ENCODE assay signal across 19 cellular contexts in the genomic region with DNA sequence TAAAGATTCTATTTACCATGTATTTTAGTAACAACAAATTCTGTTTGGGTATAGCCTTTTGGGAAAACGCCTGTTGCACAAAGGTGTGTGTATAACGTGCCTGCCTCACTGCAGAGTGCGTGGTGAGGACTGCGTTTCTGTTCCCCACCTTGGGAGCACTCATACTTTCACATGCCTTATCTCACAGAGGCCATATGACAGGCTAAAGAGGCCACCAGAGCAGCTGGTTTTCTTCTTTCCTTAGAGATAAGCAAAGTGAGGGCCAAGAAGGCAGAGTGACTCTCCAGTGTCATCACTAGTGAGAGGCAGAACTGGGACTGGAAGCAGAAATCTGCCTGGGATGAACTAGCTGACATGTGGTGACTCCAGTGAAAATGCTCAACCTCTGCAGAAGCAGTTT.
"Had no signal": no experiment of that assay in that cellular context is flagged by ENCODE, and none has a peak within 500 bp of the region (broad histone marks: within the 10 kb centered on the region; RNA-seq: fewer than 3 reads in every experiment).

No MANE protein-coding gene starts in this region.

- H3K27me3 Mint-ChIP-seq: progenitor cell of endocrine pancreas had no signal

- H3K27ac Mint-ChIP-seq: activated CD4-positive, alpha-beta T cell treated with anti-CD3 and anti-CD28 coated beads, Interleukin-2, amount 10 ng/mL, durations not matched to agents 24 days and 14 days; activated CD8-positive, alpha-beta T cell treated with anti-CD3 and anti-CD28 coated beads for 36 hours; activated naive CD8-positive, alpha-beta T cell treated with anti-CD3 and anti-CD28 coated beads, Interleukin-2, amount 10 ng/mL, durations not matched to agents 7 days and 5 days; activated T-cell treated with anti-CD3 and anti-CD28 coated beads, Interleukin-2, amount 50 U/mL, for 24 hours; activated T-helper 2 cell treated with anti-CD3 and anti-CD28 coated beads, Interferon-gamma antibody, Interleukin-2, Interleukin-4, amounts not matched to agents 10 μg/mL and 5 μg/mL and 100 μg/mL, durations not matched to agents 14 hours and 24 hours and 36 hours; effector memory CD8-positive, alpha-beta T cell; stimulated activated naive CD8-positive, alpha-beta T cell treated with anti-CD3 and anti-CD28 coated beads, Interleukin-15, Interleukin-2, amounts not matched to agents 100 ng/mL and 50 ng/mL, for 24 hours; T-helper 2 cell treated with Interferon-gamma antibody and Interleukin-4, amounts not matched to agents 5 μg/mL and 100 μg/mL, for 36 hours had no signal

- H3K9me3 ChIP-seq: body of pancreas, lower lobe of right lung had no signal

- H3K27ac ChIP-seq: body of pancreas, lower lobe of right lung, tibial nerve had no signal

- ATAC-seq: activated CD8-positive, alpha-beta T cell treated with anti-CD3 and anti-CD28 coated beads for 36 hours; body of pancreas; effector memory CD8-positive, alpha-beta T cell; lower lobe of right lung had no signal

- H3K9me3 Mint-ChIP-seq: activated CD4-positive, alpha-beta T cell treated with anti-CD3 and anti-CD28 coated beads, Interleukin-2, amount 10 ng/mL, durations not matched to agents 24 days and 14 days; activated CD8-positive, alpha-beta T cell treated with anti-CD3 and anti-CD28 coated beads for 36 hours; activated naive CD8-positive, alpha-beta T cell treated with anti-CD3 and anti-CD28 coated beads, Interleukin-2, amount 10 ng/mL, durations not matched to agents 7 days and 5 days; activated T-cell treated with anti-CD3 and anti-CD28 coated beads, Interleukin-2, amount 50 U/mL, for 24 hours; activated T-helper 2 cell treated with anti-CD3 and anti-CD28 coated beads, Interferon-gamma antibody, Interleukin-2, Interleukin-4, amounts not matched to agents 10 μg/mL and 5 μg/mL and 100 μg/mL, durations not matched to agents 14 hours and 24 hours and 36 hours; effector memory CD8-positive, alpha-beta T cell; stimulated activated naive CD8-positive, alpha-beta T cell treated with anti-CD3 and anti-CD28 coated beads, Interleukin-15, Interleukin-2, amounts not matched to agents 100 ng/mL and 50 ng/mL, for 24 hours; T-helper 2 cell treated with Interferon-gamma antibody and Interleukin-4, amounts not matched to agents 5 μg/mL and 100 μg/mL, for 36 hours had no signal

- H3K36me3 ChIP-seq: lower lobe of right lung, tibial nerve had no signal

- DNase-seq: activated CD4-positive, alpha-beta T cell treated with anti-CD3 and anti-CD28 coated beads, Interleukin-2, amount 10 ng/mL, durations not matched to agents 24 days and 14 days; activated CD8-positive, alpha-beta T cell treated with anti-CD3 and anti-CD28 coated beads for 36 hours; activated naive CD4-positive, alpha-beta T cell treated with Interleukin-2 at 50 U/mL for 16 hours; activated naive CD8-positive, alpha-beta T cell treated with anti-CD3 and anti-CD28 coated beads, Interleukin-2, amount 10 ng/mL, durations not matched to agents 7 days and 5 days; activated T-cell treated with anti-CD3 and anti-CD28 coated beads, Interleukin-2, amount 50 U/mL, for 24 hours; body of pancreas; caudate nucleus; effector memory CD8-positive, alpha-beta T cell; foreskin fibroblast; hypothalamus; lower lobe of right lung; midbrain; stimulated activated CD4-positive, alpha-beta T cell treated with anti-CD3 and anti-CD28 coated beads, Interleukin-2, amount 100 ng/mL, for 24 hours had no signal

- H3K4me3 ChIP-seq: body of pancreas, lower lobe of right lung, tibial nerve had no signal

- H3K27me3 ChIP-seq: body of pancreas, tibial nerve had no signal

- H3K36me3 Mint-ChIP-seq: activated naive CD8-positive, alpha-beta T cell treated with anti-CD3 and anti-CD28 coated beads, Interleukin-2, amount 10 ng/mL, durations not matched to agents 7 days and 5 days had no signal

- H3K4me1 Mint-ChIP-seq: activated CD4-positive, alpha-beta T cell treated with anti-CD3 and anti-CD28 coated beads, Interleukin-2, amount 10 ng/mL, durations not matched to agents 24 days and 14 days; activated naive CD8-positive, alpha-beta T cell treated with anti-CD3 and anti-CD28 coated beads, Interleukin-2, amount 10 ng/mL, durations not matched to agents 7 days and 5 days had no signal

- H3K4me1 ChIP-seq: lower lobe of right lung, tibial nerve had no signal

- H3K4me3 Mint-ChIP-seq: activated CD4-positive, alpha-beta T cell treated with anti-CD3 and anti-CD28 coated beads, Interleukin-2, amount 10 ng/mL, durations not matched to agents 24 days and 14 days; activated CD8-positive, alpha-beta T cell treated with anti-CD3 and anti-CD28 coated beads for 36 hours; activated naive CD8-positive, alpha-beta T cell treated with anti-CD3 and anti-CD28 coated beads, Interleukin-2, amount 10 ng/mL, durations not matched to agents 7 days and 5 days; activated T-cell treated with anti-CD3 and anti-CD28 coated beads, Interleukin-2, amount 50 U/mL, for 24 hours; effector memory CD8-positive, alpha-beta T cell; neural crest cell; stimulated activated naive CD8-positive, alpha-beta T cell treated with anti-CD3 and anti-CD28 coated beads, Interleukin-15, Interleukin-2, amounts not matched to agents 100 ng/mL and 50 ng/mL, for 24 hours; T-helper 2 cell treated with Interferon-gamma antibody and Interleukin-4, amounts not matched to agents 5 μg/mL and 100 μg/mL, for 36 hours had no signal
